In the genomic region with DNA sequence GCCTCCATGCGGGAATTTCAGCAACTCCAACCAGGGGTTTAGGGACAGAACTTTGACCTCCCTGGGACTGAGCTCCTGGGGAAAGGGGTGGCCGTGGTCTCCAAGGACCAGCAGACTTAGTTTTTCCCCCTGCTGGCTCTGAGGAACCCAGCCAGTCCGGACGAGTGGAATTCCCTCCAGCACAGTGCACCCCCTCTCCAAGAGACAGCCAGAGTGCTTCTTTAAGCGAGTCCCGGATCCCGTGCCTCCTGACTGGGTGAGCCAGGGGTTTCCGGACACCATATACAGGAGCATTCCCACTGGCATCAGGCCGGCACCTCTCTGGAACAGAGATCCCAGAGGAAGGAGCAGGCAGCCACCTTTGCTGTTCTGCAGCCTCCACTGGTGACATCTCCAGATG, we compare ENCODE assay signal across 8 cellular contexts.
"Had no signal": no experiment of that assay in that cellular context is flagged by ENCODE, and none has a peak within 500 bp of the region (broad histone marks: within the 10 kb centered on the region; RNA-seq: fewer than 3 reads in every experiment).

No MANE protein-coding gene starts in this region.

- ATAC-seq: HCT116, K562 had no signal

- DNase-seq: GOT3, H7, HFFc6, IMR-90 had no signal

- H3K4me1 ChIP-seq: HAP-1 had no signal

- H3K9me3 ChIP-seq: HAP-1 had no signal

- H3K27ac ChIP-seq: HL-60 had no signal

- H3K4me3 ChIP-seq: HAP-1, K562 had no signal

- H3K36me3 ChIP-seq: HAP-1 had no signal

- FAIRE-seq: K562 had no signal
